13 cellular contexts compared by ENCODE assay signal in genomic region chr11:61447601-61448551, GRCh38. TPM values are rescaled to one million over a fixed set of nuclear protein-coding genes. Genes with fewer than 3 reads are reported as not detected.
DNase-seq lines count a peak whose midpoint lies in the region; ATAC-seq lines count a peak whose summit lies in the region.
"Had no signal": no experiment of that assay in that cellular context is flagged by ENCODE, and none has a peak within 500 bp of the region (broad histone marks: within the 10 kb centered on the region; RNA-seq: fewer than 3 reads in every experiment).

No MANE protein-coding gene starts in this region.

- intact Hi-C loops in activated CD4-positive, alpha-beta T cell treated with anti-CD3 and anti-CD28 coated beads for 36 hours (cut with DNase I, micrococcal nuclease): loop anchor here in 1 of 2 experiments (2.0 kb wide), 2 partner anchors 61 to 133 kb away; partner anchors contain the start of genes LRRC10B and SYT7
- intact Hi-C loops in activated T-helper 2 cell treated with anti-CD3 and anti-CD28 coated beads, Interferon-gamma antibody, Interleukin-2, Interleukin-4, amounts not matched to agents 10 μg/mL and 5 μg/mL and 100 μg/mL, durations not matched to agents 14 hours and 24 hours and 36 hours (cut with micrococcal nuclease): no loop called here
- intact Hi-C loops in left cardiac atrium (cut with DNase I): loop anchor here (2.0 to 10.0 kb wide), 2 partner anchors 69 to 187 kb away; no protein-coding TSS in a partner anchor

- no peaks in the 10 kb centered on the region for H3K9me3 Mint-ChIP-seq in activated CD4-positive, alpha-beta T cell treated with anti-CD3 and anti-CD28 coated beads for 36 hours (ENCODE audit: low read depth)
- peaks cover 5% of the 10 kb centered on the region for H3K9me3 Mint-ChIP-seq in activated T-helper 2 cell treated with anti-CD3 and anti-CD28 coated beads, Interferon-gamma antibody, Interleukin-2, Interleukin-4, amounts not matched to agents 10 μg/mL and 5 μg/mL and 100 μg/mL, durations not matched to agents 14 hours and 24 hours and 36 hours

- H3K4me1 Mint-ChIP-seq in activated CD4-positive, alpha-beta T cell treated with anti-CD3 and anti-CD28 coated beads for 36 hours: peaks cover 33% of the 10 kb centered on the region
- peaks cover 31% of the 10 kb centered on the region for H3K4me1 Mint-ChIP-seq in activated T-helper 2 cell treated with anti-CD3 and anti-CD28 coated beads, Interferon-gamma antibody, Interleukin-2, Interleukin-4, amounts not matched to agents 10 μg/mL and 5 μg/mL and 100 μg/mL, durations not matched to agents 14 hours and 24 hours and 36 hours (ENCODE audit: low read depth)

- H3K36me3 Mint-ChIP-seq in activated CD4-positive, alpha-beta T cell treated with anti-CD3 and anti-CD28 coated beads for 36 hours (ENCODE audit: low read depth): peaks cover 47% of the 10 kb centered on the region
- H3K36me3 Mint-ChIP-seq in activated T-helper 2 cell treated with anti-CD3 and anti-CD28 coated beads, Interferon-gamma antibody, Interleukin-2, Interleukin-4, amounts not matched to agents 10 μg/mL and 5 μg/mL and 100 μg/mL, durations not matched to agents 14 hours and 24 hours and 36 hours (ENCODE audit: low read depth): peaks cover 74% of the 10 kb centered on the region

- CTCF ChIA-PET in activated CD4-positive, alpha-beta T cell treated with anti-CD3 and anti-CD28 coated beads for 36 hours (lab: Charles Lee): interaction anchor here (0.6 to 8.6 kb wide), 20 partner anchors 13 to 288 kb away, joined by 3 to 128 read pairs (median 5); partner anchors contain the start of genes CPSF7, LRRC10B and SDHAF2

- H3K9ac ChIP-seq in skeletal muscle tissue (ENCODE audit: low read depth in 1 of 3, low read length in 3 of 3): peak overlapping the region; percentile 42 to 55 (median 47)

- peaks cover 10 to 37% (median 19%) of the 10 kb centered on the region in 3 donors for H3K36me3 ChIP-seq in skeletal muscle tissue (ENCODE audit: control insufficient read depth in 3 of 3, insufficient read depth in 3 of 3, low read length in 3 of 3)

- H3K4me1 ChIP-seq in skeletal muscle tissue (ENCODE audit: control insufficient read depth in 3 of 3, insufficient read depth in 3 of 3, low read length in 3 of 3): peaks cover 36 to 41% (median 41%) of the 10 kb centered on the region in 3 donors

- H3K9me3 ChIP-seq in skeletal muscle tissue (ENCODE audit: control insufficient read depth in 3 of 3, low read length in 3 of 3): no peaks in the 10 kb centered on the region
- H3K9me3 ChIP-seq: suprapubic skin had no signal

- H3K4me3 ChIP-seq in skeletal muscle tissue (ENCODE audit: low read length in 3 of 3): peak overlapping the region in 1 of 3 donors; percentile 32
- H3K4me3 ChIP-seq: suprapubic skin had no signal

- H3K27ac ChIP-seq in skeletal muscle tissue (ENCODE audit: low read depth, low read length): peak overlapping the region; percentile 70
- H3K27ac ChIP-seq: suprapubic skin had no signal

- peak; percentile 88 for ATAC-seq in activated CD4-positive, alpha-beta T cell treated with anti-CD3 and anti-CD28 coated beads for 36 hours
- ATAC-seq in left cardiac atrium: peak; percentile 20 to 30
- no peak for ATAC-seq in HG03097 (IDR thresholded peaks at IDR 0.05; ENCODE audit: low FRiP score, unreplicated experiment)
- no peak for ATAC-seq in HG02938 (IDR thresholded peaks at IDR 0.05; ENCODE audit: unreplicated experiment)

- no peaks in the 10 kb centered on the region for H3K27me3 Mint-ChIP-seq in activated CD4-positive, alpha-beta T cell treated with anti-CD3 and anti-CD28 coated beads for 36 hours
- no peaks in the 10 kb centered on the region for H3K27me3 Mint-ChIP-seq in activated T-helper 2 cell treated with anti-CD3 and anti-CD28 coated beads, Interferon-gamma antibody, Interleukin-2, Interleukin-4, amounts not matched to agents 10 μg/mL and 5 μg/mL and 100 μg/mL, durations not matched to agents 14 hours and 24 hours and 36 hours (ENCODE audit: low read depth)

- peak; percentile 21 for DNase-seq in activated CD4-positive, alpha-beta T cell treated with anti-CD3 and anti-CD28 coated beads for 36 hours
- no peak for DNase-seq in activated CD4-positive, alpha-beta T cell treated with anti-CD3 and anti-CD28 coated beads, Interleukin-2, amount 50 U/mL, for 1 hour
- no peak for DNase-seq in activated T-helper 2 cell treated with anti-CD3 and anti-CD28 coated beads, Interferon-gamma antibody, Interleukin-2, Interleukin-4, amounts not matched to agents 10 μg/mL and 5 μg/mL and 100 μg/mL, durations not matched to agents 14 hours and 24 hours and 36 hours (ENCODE audit: low spot score)
- DNase-seq in left cardiac atrium (no peak), HPDE6-E6E7 (ENCODE audit: extremely low spot score) (no peak)
- DNase-seq: 8988T, H7, MV-4-11, NCI-H226 had no signal

- H3K4me3 Mint-ChIP-seq in activated CD4-positive, alpha-beta T cell treated with anti-CD3 and anti-CD28 coated beads for 36 hours: no peak overlapping the region
- H3K4me3 Mint-ChIP-seq in activated T-helper 2 cell treated with anti-CD3 and anti-CD28 coated beads, Interferon-gamma antibody, Interleukin-2, Interleukin-4, amounts not matched to agents 10 μg/mL and 5 μg/mL and 100 μg/mL, durations not matched to agents 14 hours and 24 hours and 36 hours (ENCODE audit: low read depth): no peak overlapping the region

- no peaks in the 10 kb centered on the region for H3K27me3 ChIP-seq in skeletal muscle tissue (ENCODE audit: control insufficient read depth in 3 of 3, insufficient read depth in 3 of 3, low read length in 3 of 3)
- H3K27me3 ChIP-seq: suprapubic skin had no signal

- POLR2A ChIA-PET in activated CD4-positive, alpha-beta T cell treated with anti-CD3 and anti-CD28 coated beads for 36 hours (lab: Charles Lee): interaction anchor here (0.7 to 1.2 kb wide), 5 partner anchors 18 to 444 kb away, joined by 3 to 6 read pairs (median 3); partner anchors contain the start of genes CPSF7, CYB561A3, SDHAF2 and TMEM138

- H3K27ac Mint-ChIP-seq in activated CD4-positive, alpha-beta T cell treated with anti-CD3 and anti-CD28 coated beads for 36 hours: peak overlapping the region; percentile 85
- peak overlapping the region; percentile 77 for H3K27ac Mint-ChIP-seq in activated T-helper 2 cell treated with anti-CD3 and anti-CD28 coated beads, Interferon-gamma antibody, Interleukin-2, Interleukin-4, amounts not matched to agents 10 μg/mL and 5 μg/mL and 100 μg/mL, durations not matched to agents 14 hours and 24 hours and 36 hours

RNA-seq across cellular contexts. Expression of gene SDHAF2, which starts 18.0 kb away (rescaled TPM):
- 10 to 100 TPM; 23.6 to 33.6 TPM for total RNA-seq in activated CD4-positive, alpha-beta T cell treated with anti-CD3 and anti-CD28 coated beads for 36 hours
- 41.6 and 46.4 TPM in 2 replicates for total RNA-seq in activated T-helper 2 cell treated with anti-CD3 and anti-CD28 coated beads, Interferon-gamma antibody, Interleukin-2, Interleukin-4, amounts not matched to agents 10 μg/mL and 5 μg/mL and 100 μg/mL, durations not matched to agents 14 hours and 24 hours and 36 hours
- total RNA-seq in left cardiac atrium (10 to 100 TPM; 30.5 to 36.8 TPM), skeletal muscle tissue (63.2 TPM)

RNA-seq across cellular contexts. Expression of gene CPSF7, which starts 18.1 kb away (rescaled TPM):
- total RNA-seq in activated CD4-positive, alpha-beta T cell treated with anti-CD3 and anti-CD28 coated beads for 36 hours: 100 to 1,000 TPM; 108 to 179 TPM
- 123 and 135 TPM in 2 replicates for total RNA-seq in activated T-helper 2 cell treated with anti-CD3 and anti-CD28 coated beads, Interferon-gamma antibody, Interleukin-2, Interleukin-4, amounts not matched to agents 10 μg/mL and 5 μg/mL and 100 μg/mL, durations not matched to agents 14 hours and 24 hours and 36 hours
- total RNA-seq in left cardiac atrium: 10 to 100 TPM; 33.3 to 47.2 TPM
- 17.7 TPM for total RNA-seq in skeletal muscle tissue

RNA-seq across cellular contexts. Expression of gene TMEM216, which starts 55.5 kb away (rescaled TPM):
- total RNA-seq in activated CD4-positive, alpha-beta T cell treated with anti-CD3 and anti-CD28 coated beads for 36 hours: 1 to 10 TPM; 8.3 to 8.8 TPM
- 18.5 and 20.5 TPM in 2 replicates for total RNA-seq in activated T-helper 2 cell treated with anti-CD3 and anti-CD28 coated beads, Interferon-gamma antibody, Interleukin-2, Interleukin-4, amounts not matched to agents 10 μg/mL and 5 μg/mL and 100 μg/mL, durations not matched to agents 14 hours and 24 hours and 36 hours
- 1 to 10 TPM; 7.1 to 7.6 TPM for total RNA-seq in left cardiac atrium
- 6.8 TPM for total RNA-seq in skeletal muscle tissue

Comparison
In these comparisons a context has a peak if more than half of its experiments do, and no peak if none do; other contexts are left out.
1. ATAC-seq: peak in activated CD4-positive, alpha-beta T cell treated with anti-CD3 and anti-CD28 coated beads for 36 hours (single experiment) and left cardiac atrium (2 of 2); none in HG03097 (single experiment) and HG02938 (single experiment).